1 cellular context compared by ENCODE assay signal in genomic region chr7:44348851-44349781, GRCh38.
TF ChIP-seq lines count a peak whose summit lies in the region.

No MANE protein-coding gene starts in this region.

TF ChIP-seq in HepG2, 621 proteins besides CTCF, POLR2A, EP300 and RAD21 (continued from another document):
- TF ChIP-seq, protein P1, sequence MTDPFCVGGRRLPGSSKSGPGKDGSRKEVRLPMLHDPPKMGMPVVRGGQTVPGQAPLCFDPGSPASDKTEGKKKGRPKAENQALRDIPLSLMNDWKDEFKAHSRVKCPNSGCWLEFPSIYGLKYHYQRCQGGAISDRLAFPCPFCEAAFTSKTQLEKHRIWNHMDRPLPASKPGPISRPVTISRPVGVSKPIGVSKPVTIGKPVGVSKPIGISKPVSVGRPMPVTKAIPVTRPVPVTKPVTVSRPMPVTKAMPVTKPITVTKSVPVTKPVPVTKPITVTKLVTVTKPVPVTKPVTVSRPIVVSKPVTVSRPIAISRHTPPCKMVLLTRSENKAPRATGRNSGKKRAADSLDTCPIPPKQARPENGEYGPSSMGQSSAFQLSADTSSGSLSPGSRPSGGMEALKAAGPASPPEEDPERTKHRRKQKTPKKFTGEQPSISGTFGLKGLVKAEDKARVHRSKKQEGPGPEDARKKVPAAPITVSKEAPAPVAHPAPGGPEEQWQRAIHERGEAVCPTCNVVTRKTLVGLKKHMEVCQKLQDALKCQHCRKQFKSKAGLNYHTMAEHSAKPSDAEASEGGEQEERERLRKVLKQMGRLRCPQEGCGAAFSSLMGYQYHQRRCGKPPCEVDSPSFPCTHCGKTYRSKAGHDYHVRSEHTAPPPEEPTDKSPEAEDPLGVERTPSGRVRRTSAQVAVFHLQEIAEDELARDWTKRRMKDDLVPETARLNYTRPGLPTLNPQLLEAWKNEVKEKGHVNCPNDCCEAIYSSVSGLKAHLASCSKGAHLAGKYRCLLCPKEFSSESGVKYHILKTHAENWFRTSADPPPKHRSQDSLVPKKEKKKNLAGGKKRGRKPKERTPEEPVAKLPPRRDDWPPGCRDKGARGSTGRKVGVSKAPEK (CRISPR knock-in tag; IDR thresholded peaks at IDR 0.05; ENCODE audit: borderline replicate concordance) = no peak
- no peak for TF ChIP-seq U2AF2 (IDR thresholded peaks at IDR 0.05; ENCODE audit: low read depth, low read length)
- TF ChIP-seq, protein P2, sequence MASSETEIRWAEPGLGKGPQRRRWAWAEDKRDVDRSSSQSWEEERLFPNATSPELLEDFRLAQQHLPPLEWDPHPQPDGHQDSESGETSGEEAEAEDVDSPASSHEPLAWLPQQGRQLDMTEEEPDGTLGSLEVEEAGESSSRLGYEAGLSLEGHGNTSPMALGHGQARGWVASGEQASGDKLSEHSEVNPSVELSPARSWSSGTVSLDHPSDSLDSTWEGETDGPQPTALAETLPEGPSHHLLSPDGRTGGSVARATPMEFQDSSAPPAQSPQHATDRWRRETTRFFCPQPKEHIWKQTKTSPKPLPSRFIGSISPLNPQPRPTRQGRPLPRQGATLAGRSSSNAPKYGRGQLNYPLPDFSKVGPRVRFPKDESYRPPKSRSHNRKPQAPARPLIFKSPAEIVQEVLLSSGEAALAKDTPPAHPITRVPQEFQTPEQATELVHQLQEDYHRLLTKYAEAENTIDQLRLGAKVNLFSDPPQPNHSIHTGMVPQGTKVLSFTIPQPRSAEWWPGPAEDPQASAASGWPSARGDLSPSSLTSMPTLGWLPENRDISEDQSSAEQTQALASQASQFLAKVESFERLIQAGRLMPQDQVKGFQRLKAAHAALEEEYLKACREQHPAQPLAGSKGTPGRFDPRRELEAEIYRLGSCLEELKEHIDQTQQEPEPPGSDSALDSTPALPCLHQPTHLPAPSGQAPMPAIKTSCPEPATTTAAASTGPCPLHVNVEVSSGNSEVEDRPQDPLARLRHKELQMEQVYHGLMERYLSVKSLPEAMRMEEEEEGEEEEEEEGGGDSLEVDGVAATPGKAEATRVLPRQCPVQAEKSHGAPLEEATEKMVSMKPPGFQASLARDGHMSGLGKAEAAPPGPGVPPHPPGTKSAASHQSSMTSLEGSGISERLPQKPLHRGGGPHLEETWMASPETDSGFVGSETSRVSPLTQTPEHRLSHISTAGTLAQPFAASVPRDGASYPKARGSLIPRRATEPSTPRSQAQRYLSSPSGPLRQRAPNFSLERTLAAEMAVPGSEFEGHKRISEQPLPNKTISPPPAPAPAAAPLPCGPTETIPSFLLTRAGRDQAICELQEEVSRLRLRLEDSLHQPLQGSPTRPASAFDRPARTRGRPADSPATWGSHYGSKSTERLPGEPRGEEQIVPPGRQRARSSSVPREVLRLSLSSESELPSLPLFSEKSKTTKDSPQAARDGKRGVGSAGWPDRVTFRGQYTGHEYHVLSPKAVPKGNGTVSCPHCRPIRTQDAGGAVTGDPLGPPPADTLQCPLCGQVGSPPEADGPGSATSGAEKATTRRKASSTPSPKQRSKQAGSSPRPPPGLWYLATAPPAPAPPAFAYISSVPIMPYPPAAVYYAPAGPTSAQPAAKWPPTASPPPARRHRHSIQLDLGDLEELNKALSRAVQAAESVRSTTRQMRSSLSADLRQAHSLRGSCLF (CRISPR knock-in tag; IDR thresholded peaks at IDR 0.05; ENCODE audit: borderline replicate concordance) = no peak
- no peak for TF ChIP-seq ELF1 (CRISPR knock-in tag; IDR thresholded peaks at IDR 0.05)
- TF ChIP-seq DZIP1 (CRISPR knock-in tag; IDR thresholded peaks at IDR 0.05) = no peak
- TF ChIP-seq RFX5 (IDR thresholded peaks at IDR 0.05; ENCODE audit: low read depth, low read length) = peak; percentile 95
- TF ChIP-seq ZBTB25 (CRISPR knock-in tag; IDR thresholded peaks at IDR 0.05) = no peak
- TF ChIP-seq MXD3 (CRISPR knock-in tag; IDR thresholded peaks at IDR 0.05) = no peak
- TF ChIP-seq NFIB (CRISPR knock-in tag; IDR thresholded peaks at IDR 0.05; ENCODE audit: borderline replicate concordance) = no peak
- TF ChIP-seq, protein P3, sequence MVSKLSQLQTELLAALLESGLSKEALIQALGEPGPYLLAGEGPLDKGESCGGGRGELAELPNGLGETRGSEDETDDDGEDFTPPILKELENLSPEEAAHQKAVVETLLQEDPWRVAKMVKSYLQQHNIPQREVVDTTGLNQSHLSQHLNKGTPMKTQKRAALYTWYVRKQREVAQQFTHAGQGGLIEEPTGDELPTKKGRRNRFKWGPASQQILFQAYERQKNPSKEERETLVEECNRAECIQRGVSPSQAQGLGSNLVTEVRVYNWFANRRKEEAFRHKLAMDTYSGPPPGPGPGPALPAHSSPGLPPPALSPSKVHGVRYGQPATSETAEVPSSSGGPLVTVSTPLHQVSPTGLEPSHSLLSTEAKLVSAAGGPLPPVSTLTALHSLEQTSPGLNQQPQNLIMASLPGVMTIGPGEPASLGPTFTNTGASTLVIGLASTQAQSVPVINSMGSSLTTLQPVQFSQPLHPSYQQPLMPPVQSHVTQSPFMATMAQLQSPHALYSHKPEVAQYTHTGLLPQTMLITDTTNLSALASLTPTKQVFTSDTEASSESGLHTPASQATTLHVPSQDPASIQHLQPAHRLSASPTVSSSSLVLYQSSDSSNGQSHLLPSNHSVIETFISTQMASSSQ (IDR thresholded peaks at IDR 0.05; ENCODE audit: low read depth) = no peak
- TF ChIP-seq, protein P3 (CRISPR knock-in tag; IDR thresholded peaks at IDR 0.05; ENCODE audit: borderline replicate concordance) = no peak
- no peak for TF ChIP-seq ZC3H4 (CRISPR knock-in tag; IDR thresholded peaks at IDR 0.05; ENCODE audit: borderline replicate concordance)
- no peak for TF ChIP-seq TBL1XR1 (IDR thresholded peaks at IDR 0.05; ENCODE audit: borderline replicate concordance, low read length, partially characterized antibody)
- TF ChIP-seq ZNF205 (CRISPR knock-in tag; IDR thresholded peaks at IDR 0.05) = no peak
- TF ChIP-seq, protein P4, sequence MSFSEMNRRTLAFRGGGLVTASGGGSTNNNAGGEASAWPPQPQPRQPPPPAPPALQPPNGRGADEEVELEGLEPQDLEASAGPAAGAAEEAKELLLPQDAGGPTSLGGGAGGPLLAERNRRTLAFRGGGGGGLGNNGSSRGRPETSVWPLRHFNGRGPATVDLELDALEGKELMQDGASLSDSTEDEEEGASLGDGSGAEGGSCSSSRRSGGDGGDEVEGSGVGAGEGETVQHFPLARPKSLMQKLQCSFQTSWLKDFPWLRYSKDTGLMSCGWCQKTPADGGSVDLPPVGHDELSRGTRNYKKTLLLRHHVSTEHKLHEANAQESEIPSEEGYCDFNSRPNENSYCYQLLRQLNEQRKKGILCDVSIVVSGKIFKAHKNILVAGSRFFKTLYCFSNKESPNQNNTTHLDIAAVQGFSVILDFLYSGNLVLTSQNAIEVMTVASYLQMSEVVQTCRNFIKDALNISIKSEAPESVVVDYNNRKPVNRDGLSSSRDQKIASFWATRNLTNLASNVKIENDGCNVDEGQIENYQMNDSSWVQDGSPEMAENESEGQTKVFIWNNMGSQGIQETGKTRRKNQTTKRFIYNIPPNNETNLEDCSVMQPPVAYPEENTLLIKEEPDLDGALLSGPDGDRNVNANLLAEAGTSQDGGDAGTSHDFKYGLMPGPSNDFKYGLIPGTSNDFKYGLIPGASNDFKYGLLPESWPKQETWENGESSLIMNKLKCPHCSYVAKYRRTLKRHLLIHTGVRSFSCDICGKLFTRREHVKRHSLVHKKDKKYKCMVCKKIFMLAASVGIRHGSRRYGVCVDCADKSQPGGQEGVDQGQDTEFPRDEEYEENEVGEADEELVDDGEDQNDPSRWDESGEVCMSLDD (CRISPR knock-in tag; IDR thresholded peaks at IDR 0.05; ENCODE audit: borderline replicate concordance) = no peak
- no peak for TF ChIP-seq ZBTB38 (CRISPR knock-in tag; IDR thresholded peaks at IDR 0.05)
- no peak for TF ChIP-seq ZNF75D (CRISPR knock-in tag; IDR thresholded peaks at IDR 0.05; ENCODE audit: borderline replicate concordance)
- TF ChIP-seq ZFAT (CRISPR knock-in tag; conservative IDR thresholded peaks at IDR 0.05) = no peak
- TF ChIP-seq ZBTB49 (CRISPR knock-in tag; IDR thresholded peaks at IDR 0.05; ENCODE audit: borderline replicate concordance) = no peak
- no peak for TF ChIP-seq TAF15 (IDR thresholded peaks at IDR 0.05; ENCODE audit: low read depth, low read length, poor library complexity, severe bottlenecking)
- TF ChIP-seq ZNF343 (CRISPR knock-in tag; IDR thresholded peaks at IDR 0.05) = no peak
